1 cellular context compared by ENCODE assay signal in genomic region chr7:87877641-87878040, GRCh38.
A peak's percentile ranks its signal among the peaks of the same experiment; 100 is the strongest.
TF ChIP-seq lines count a peak whose summit lies in the region.

No MANE protein-coding gene starts in this region.

TF ChIP-seq in IMR-90, 13 proteins besides CTCF, POLR2A, EP300 and RAD21:
- TF ChIP-seq CHD1 (IDR thresholded peaks at IDR 0.05; ENCODE audit: low read depth, low read length): no peak
- TF ChIP-seq FOS (IDR thresholded peaks at IDR 0.05; ENCODE audit: low read depth, low read length): no peak
- TF ChIP-seq MAFK (IDR thresholded peaks at IDR 0.05; ENCODE audit: low read depth, low read length): peak; percentile 95
- no peak for TF ChIP-seq ELK1 (IDR thresholded peaks at IDR 0.05; ENCODE audit: borderline replicate concordance, low read depth, low read length)
- no peak for TF ChIP-seq NFE2L2 (IDR thresholded peaks at IDR 0.05; ENCODE audit: low read depth, low read length)
